21 cellular contexts compared by ENCODE assay signal in the genomic region with DNA sequence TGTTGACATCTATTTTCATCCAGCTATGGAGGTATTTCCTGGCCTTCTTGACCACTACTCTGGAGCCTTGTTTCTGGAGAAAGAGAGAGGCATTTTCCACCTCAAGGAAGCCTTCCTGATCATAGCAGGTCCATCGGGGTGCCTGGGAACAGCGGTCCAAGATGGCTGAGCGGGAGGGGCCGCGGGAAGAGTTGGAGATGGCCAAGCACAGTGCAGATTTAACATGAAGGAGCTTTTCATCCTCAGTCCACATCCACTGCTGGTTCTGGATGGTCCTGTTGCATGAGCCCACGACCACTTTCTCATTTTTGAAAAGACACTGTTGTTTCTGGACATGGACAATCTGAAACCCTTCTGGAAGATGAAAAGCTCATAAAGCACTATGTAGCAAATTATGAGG. TPM values are rescaled to one million over a fixed set of nuclear protein-coding genes. Genes with fewer than 3 reads are reported as not detected.
"Had no signal": no experiment of that assay in that cellular context is flagged by ENCODE, and none has a peak within 500 bp of the region (broad histone marks: within the 10 kb centered on the region; RNA-seq: fewer than 3 reads in every experiment).

No MANE protein-coding gene starts in this region.

- ATAC-seq: left colon; natural killer cell; SK-N-SH treated with all-trans-retinoic acid at 6 μM for 48 hours; stimulated activated effector memory CD8-positive, alpha-beta T cell treated with anti-CD3 and anti-CD28 coated beads, Interleukin-12 subunit alpha, Interleukin-12 subunit beta, amount 100 ng/mL, for 72 hours had no signal

- H3K36me3 ChIP-seq: stomach had no signal

- DNase-seq: activated CD4-positive, alpha-beta memory T cell treated with anti-CD3 and anti-CD28 coated beads for 36 hours; activated CD4-positive, alpha-beta T cell treated with anti-CD3 and anti-CD28 coated beads for 48 hours; activated effector memory CD4-positive, alpha-beta T cell treated with anti-CD3 and anti-CD28 coated beads, Interleukin-2, amount 50 U/mL, for 16 hours; activated naive CD4-positive, alpha-beta T cell treated with anti-CD3 and anti-CD28 coated beads, Interleukin-2, amount 10 ng/mL, durations not matched to agents 7 days and 5 days; activated T-cell treated with anti-CD3 and anti-CD28 coated beads for 4 hours; amygdala; effector CD4-positive, alpha-beta T cell; left colon; midbrain; natural killer cell; retina; stimulated activated CD4-positive, alpha-beta T cell treated with anti-CD3 and anti-CD28 coated beads, Interleukin-1b, Interleukin-23, amount 100 ng/mL, for 48 hours; stomach; testis; trophoblast cell had no signal

- H3K9me3 ChIP-seq: stomach, testis had no signal

- H3K27ac ChIP-seq: stomach, testis had no signal

- H3K27me3 ChIP-seq: testis had no signal

- H3K4me1 ChIP-seq: stomach, testis had no signal

- H3K4me3 ChIP-seq: testis had no signal

- FAIRE-seq: endometrium, frontal cortex, islet of Langerhans had no signal

RNA-seq across cellular contexts. Expression of a gene that starts 1.5 kb away (rescaled TPM):
- total RNA-seq: activated CD4-positive, alpha-beta memory T cell treated with anti-CD3 and anti-CD28 coated beads for 36 hours; T-helper 2 cell treated with Interferon-gamma antibody and Interleukin-4, amounts not matched to agents 100 ng/mL and 5 ng/mL, for 36 hours had no signal
